8 cellular contexts compared by ENCODE assay signal in the genomic region with DNA sequence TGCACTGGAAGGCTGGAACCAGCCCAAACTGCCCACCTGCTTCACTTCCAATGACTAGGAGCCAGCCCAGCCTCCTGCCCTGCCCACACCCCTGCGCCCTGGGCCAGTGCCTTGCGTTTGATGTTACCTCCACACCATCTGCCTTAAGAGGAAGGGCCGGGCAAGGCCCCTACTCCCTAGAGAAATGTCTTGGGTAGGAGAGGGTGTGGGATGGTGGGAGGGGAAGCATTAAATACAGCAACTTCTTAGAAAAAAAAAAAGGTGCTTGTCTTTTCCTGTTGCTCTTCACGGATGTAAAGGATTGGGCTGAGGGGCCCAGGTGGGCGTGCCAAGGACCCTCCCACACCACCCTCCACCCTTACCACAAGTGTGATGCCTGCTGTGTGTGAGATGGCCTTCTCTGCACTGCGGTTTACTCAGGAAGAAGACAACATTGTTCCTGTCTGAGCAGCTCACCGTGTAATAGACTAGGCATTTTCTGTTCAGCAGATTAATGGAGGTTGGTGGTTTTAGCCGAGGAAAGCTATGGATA.
DNase-seq lines count a peak whose midpoint lies in the region; ATAC-seq and TF ChIP-seq lines count a peak whose summit lies in the region.

No MANE protein-coding gene starts in this region.

- no peaks in the 10 kb centered on the region for H4K20me1 ChIP-seq in neural progenitor cell (ENCODE audit: low read depth)

- peaks cover 62% of the 10 kb centered on the region for H3K4me1 Mint-ChIP-seq in T-helper 1 cell treated with Interleukin-12 subunit alpha and Interleukin-12 subunit beta and Interleukin-4 antibody, amounts not matched to agents 30 μg/mL and 1 μg/mL, for 36 hours (ENCODE audit: low read depth)
- H3K4me1 Mint-ChIP-seq in WTC11 (no peaks in the 10 kb centered on the region), neural progenitor cell (peaks cover 15% of the 10 kb centered on the region)

- H3K36me3 Mint-ChIP-seq in T-helper 1 cell treated with Interleukin-12 subunit alpha and Interleukin-12 subunit beta and Interleukin-4 antibody, amounts not matched to agents 30 μg/mL and 1 μg/mL, for 36 hours (ENCODE audit: low read depth), result peaks cover 40% of the 10 kb centered on the region
- H3K36me3 Mint-ChIP-seq in WTC11 (no peaks in the 10 kb centered on the region), neural progenitor cell (no peaks in the 10 kb centered on the region)

- peak; percentile 82 for DNase-seq in Daoy (ENCODE audit: low read depth)
- DNase-seq in activated gamma-delta T cell treated with anti-CD3 and anti-CD28 coated beads, Interleukin-2, amount 50 U/mL, for 16 hours (ENCODE audit: low read depth), result peak; percentile 32
- no peak for DNase-seq in WTC11 (ENCODE audit: low spot score)
- DNase-seq in neural progenitor cell (ENCODE audit: low spot score), result no peak

- H3K9me3 Mint-ChIP-seq in T-helper 1 cell treated with Interleukin-12 subunit alpha and Interleukin-12 subunit beta and Interleukin-4 antibody, amounts not matched to agents 30 μg/mL and 1 μg/mL, for 36 hours, result no peaks in the 10 kb centered on the region
- H3K9me3 Mint-ChIP-seq in WTC11, result no peaks in the 10 kb centered on the region
- H3K9me3 Mint-ChIP-seq in neural progenitor cell, result no peaks in the 10 kb centered on the region

- H3K79me2 ChIP-seq in neural progenitor cell (ENCODE audit: low read depth), result no peaks in the 10 kb centered on the region

- H3K4me3 Mint-ChIP-seq in T-helper 1 cell treated with Interleukin-12 subunit alpha and Interleukin-12 subunit beta and Interleukin-4 antibody, amounts not matched to agents 30 μg/mL and 1 μg/mL, for 36 hours, result peak overlapping the region; percentile 70
- H3K4me3 Mint-ChIP-seq in WTC11 (no peak overlapping the region), neural progenitor cell (no peak overlapping the region)

- H3K27me3 ChIP-seq in gastroesophageal sphincter (peaks cover 16% of the 10 kb centered on the region), neural progenitor cell (no peaks in the 10 kb centered on the region)

- CTCF ChIA-PET in WTC11 (lab: Charles Lee), result no interaction called here

- no peak for TF ChIP-seq CTCF in WTC11 (IDR thresholded peaks at IDR 0.05)
- TF ChIP-seq CTCF in gastroesophageal sphincter (IDR thresholded peaks at IDR 0.05), result no peak
- TF ChIP-seq CTCF in neural progenitor cell (IDR thresholded peaks at IDR 0.05), result no peak

- no peak for TF ChIP-seq EP300 in gastroesophageal sphincter (IDR thresholded peaks at IDR 0.05)

- ATAC-seq in WTC11 (no peak; the same call in 1 of the 2 replicates), gastroesophageal sphincter (no peak), HG03139 (IDR thresholded peaks at IDR 0.05; ENCODE audit: unreplicated experiment) (no peak)

- H2AFZ ChIP-seq in neural progenitor cell (replicated peaks), result no peak overlapping the region

- no peaks in the 10 kb centered on the region for H3K27me3 Mint-ChIP-seq in T-helper 1 cell treated with Interleukin-12 subunit alpha and Interleukin-12 subunit beta and Interleukin-4 antibody, amounts not matched to agents 30 μg/mL and 1 μg/mL, for 36 hours (ENCODE audit: low read depth)
- H3K27me3 Mint-ChIP-seq in WTC11 (ENCODE audit: low read depth) (peaks cover under 1% of the 10 kb centered on the region; the same call in 1 of the 2 replicates), neural progenitor cell (ENCODE audit: insufficient read depth, low read depth) (peaks cover 16% of the 10 kb centered on the region)

- peak overlapping the region; percentile 88 for H3K27ac Mint-ChIP-seq in T-helper 1 cell treated with Interleukin-12 subunit alpha and Interleukin-12 subunit beta and Interleukin-4 antibody, amounts not matched to agents 30 μg/mL and 1 μg/mL, for 36 hours
- H3K27ac Mint-ChIP-seq in WTC11, result no peak overlapping the region
- no peak overlapping the region for H3K27ac Mint-ChIP-seq in neural progenitor cell

- peak overlapping the region in 16 of 21 experiments; percentile 17 to 89 (median 54) for H3K27ac ChIP-seq in skin epidermis
- peak overlapping the region in 1 of 4 donors; percentile 46 for H3K27ac ChIP-seq in gastroesophageal sphincter
- no peak overlapping the region for H3K27ac ChIP-seq in neural progenitor cell

- TF ChIP-seq POLR2A in gastroesophageal sphincter (IDR thresholded peaks at IDR 0.05), result no peak

- no peak overlapping the region for H3K9ac ChIP-seq in neural progenitor cell

- no peaks in the 10 kb centered on the region for H3K36me3 ChIP-seq in gastroesophageal sphincter
- no peaks in the 10 kb centered on the region for H3K36me3 ChIP-seq in neural progenitor cell

- H3K4me2 ChIP-seq in neural progenitor cell, result no peak overlapping the region

- H3K9me3 ChIP-seq in gastroesophageal sphincter, result no peaks in the 10 kb centered on the region
- H3K9me3 ChIP-seq in neural progenitor cell (ENCODE audit: low read depth), result no peaks in the 10 kb centered on the region

- H3F3A ChIP-seq in neural progenitor cell (ENCODE audit: low read depth), result no peaks in the 10 kb centered on the region

- POLR2A ChIA-PET in WTC11 (lab: Charles Lee), result interaction anchor here (0.5 kb wide), 1 partner anchor 33 kb away, joined by 3 read pairs; no protein-coding TSS in a partner anchor

- H3K4me3 ChIP-seq in skin epidermis, result no peak overlapping the region
- H3K4me3 ChIP-seq in gastroesophageal sphincter, result peak overlapping the region in 1 of 2 donors; percentile 26
- no peak overlapping the region for H3K4me3 ChIP-seq in neural progenitor cell

- WGBS in gastroesophageal sphincter (ENCODE audit: low coverage in 1 of 2), 2 donors, result 55 to 74% methylated on average over 4 to 5 of the region's 8 CpGs

- H3K4me1 ChIP-seq in gastroesophageal sphincter, result no peaks in the 10 kb centered on the region
- H3K4me1 ChIP-seq in neural progenitor cell, result peaks cover 4% of the 10 kb centered on the region

TF ChIP-seq in WTC11, 78 proteins besides CTCF, POLR2A, EP300 and RAD21 (continues in another document):
- TF ChIP-seq ZNF232 (CRISPR knock-in tag; IDR thresholded peaks at IDR 0.05) (no peak), E2F5 (CRISPR knock-in tag; IDR thresholded peaks at IDR 0.05) (no peak), ZNF671 (CRISPR knock-in tag; IDR thresholded peaks at IDR 0.05) (no peak), ZNF219 (CRISPR knock-in tag; IDR thresholded peaks at IDR 0.05; ENCODE audit: borderline replicate concordance) (no peak), GRHL2 (CRISPR knock-in tag; IDR thresholded peaks at IDR 0.05; ENCODE audit: insufficient replicate concordance, severe bottlenecking) (no peak), JAZF1 (CRISPR knock-in tag; IDR thresholded peaks at IDR 0.05) (no peak), NR1H2 (CRISPR knock-in tag; IDR thresholded peaks at IDR 0.05) (no peak), ZNF138 (CRISPR knock-in tag; conservative IDR thresholded peaks at IDR 0.05) (no peak), CREM (CRISPR knock-in tag; IDR thresholded peaks at IDR 0.05) (no peak), SP1 (CRISPR knock-in tag; conservative IDR thresholded peaks at IDR 0.05) (no peak), FOXJ3 (CRISPR knock-in tag; IDR thresholded peaks at IDR 0.05; ENCODE audit: borderline replicate concordance) (no peak), ZNF423 (CRISPR knock-in tag; IDR thresholded peaks at IDR 0.05) (no peak)
- TF ChIP-seq, protein P1, sequence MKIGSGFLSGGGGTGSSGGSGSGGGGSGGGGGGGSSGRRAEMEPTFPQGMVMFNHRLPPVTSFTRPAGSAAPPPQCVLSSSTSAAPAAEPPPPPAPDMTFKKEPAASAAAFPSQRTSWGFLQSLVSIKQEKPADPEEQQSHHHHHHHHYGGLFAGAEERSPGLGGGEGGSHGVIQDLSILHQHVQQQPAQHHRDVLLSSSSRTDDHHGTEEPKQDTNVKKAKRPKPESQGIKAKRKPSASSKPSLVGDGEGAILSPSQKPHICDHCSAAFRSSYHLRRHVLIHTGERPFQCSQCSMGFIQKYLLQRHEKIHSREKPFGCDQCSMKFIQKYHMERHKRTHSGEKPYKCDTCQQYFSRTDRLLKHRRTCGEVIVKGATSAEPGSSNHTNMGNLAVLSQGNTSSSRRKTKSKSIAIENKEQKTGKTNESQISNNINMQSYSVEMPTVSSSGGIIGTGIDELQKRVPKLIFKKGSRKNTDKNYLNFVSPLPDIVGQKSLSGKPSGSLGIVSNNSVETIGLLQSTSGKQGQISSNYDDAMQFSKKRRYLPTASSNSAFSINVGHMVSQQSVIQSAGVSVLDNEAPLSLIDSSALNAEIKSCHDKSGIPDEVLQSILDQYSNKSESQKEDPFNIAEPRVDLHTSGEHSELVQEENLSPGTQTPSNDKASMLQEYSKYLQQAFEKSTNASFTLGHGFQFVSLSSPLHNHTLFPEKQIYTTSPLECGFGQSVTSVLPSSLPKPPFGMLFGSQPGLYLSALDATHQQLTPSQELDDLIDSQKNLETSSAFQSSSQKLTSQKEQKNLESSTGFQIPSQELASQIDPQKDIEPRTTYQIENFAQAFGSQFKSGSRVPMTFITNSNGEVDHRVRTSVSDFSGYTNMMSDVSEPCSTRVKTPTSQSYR (CRISPR knock-in tag; IDR thresholded peaks at IDR 0.05), result no peak
- TF ChIP-seq, protein P2, sequence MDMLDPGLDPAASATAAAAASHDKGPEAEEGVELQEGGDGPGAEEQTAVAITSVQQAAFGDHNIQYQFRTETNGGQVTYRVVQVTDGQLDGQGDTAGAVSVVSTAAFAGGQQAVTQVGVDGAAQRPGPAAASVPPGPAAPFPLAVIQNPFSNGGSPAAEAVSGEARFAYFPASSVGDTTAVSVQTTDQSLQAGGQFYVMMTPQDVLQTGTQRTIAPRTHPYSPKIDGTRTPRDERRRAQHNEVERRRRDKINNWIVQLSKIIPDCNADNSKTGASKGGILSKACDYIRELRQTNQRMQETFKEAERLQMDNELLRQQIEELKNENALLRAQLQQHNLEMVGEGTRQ (CRISPR knock-in tag; IDR thresholded peaks at IDR 0.05), result no peak
- TF ChIP-seq, protein P3, sequence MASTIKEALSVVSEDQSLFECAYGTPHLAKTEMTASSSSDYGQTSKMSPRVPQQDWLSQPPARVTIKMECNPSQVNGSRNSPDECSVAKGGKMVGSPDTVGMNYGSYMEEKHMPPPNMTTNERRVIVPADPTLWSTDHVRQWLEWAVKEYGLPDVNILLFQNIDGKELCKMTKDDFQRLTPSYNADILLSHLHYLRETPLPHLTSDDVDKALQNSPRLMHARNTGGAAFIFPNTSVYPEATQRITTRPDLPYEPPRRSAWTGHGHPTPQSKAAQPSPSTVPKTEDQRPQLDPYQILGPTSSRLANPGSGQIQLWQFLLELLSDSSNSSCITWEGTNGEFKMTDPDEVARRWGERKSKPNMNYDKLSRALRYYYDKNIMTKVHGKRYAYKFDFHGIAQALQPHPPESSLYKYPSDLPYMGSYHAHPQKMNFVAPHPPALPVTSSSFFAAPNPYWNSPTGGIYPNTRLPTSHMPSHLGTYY (CRISPR knock-in tag; IDR thresholded peaks at IDR 0.05), result no peak

Comparison
In these comparisons a context has a peak if more than half of its experiments do, and no peak if none do; other contexts are left out.
1. DNase-seq: peak in Daoy (single experiment) and activated gamma-delta T cell treated with anti-CD3 and anti-CD28 coated beads, Interleukin-2, amount 50 U/mL, for 16 hours (single experiment); none in WTC11 (single experiment) and neural progenitor cell (single experiment).